1 cellular context compared by ENCODE assay signal in genomic region chr1:153655333-153655732, GRCh38.
TF ChIP-seq lines count a peak whose summit lies in the region.

No MANE protein-coding gene starts in this region.

TF ChIP-seq in GM23338, 12 proteins besides CTCF, POLR2A, EP300 and RAD21:
- no peak for TF ChIP-seq REST (IDR thresholded peaks at IDR 0.05; ENCODE audit: unreplicated experiment)
- TF ChIP-seq EZH2 (IDR thresholded peaks at IDR 0.05; ENCODE audit: low read depth, unreplicated experiment) = no peak
- no peak for TF ChIP-seq JUNB (IDR thresholded peaks at IDR 0.05; ENCODE audit: unreplicated experiment)
- TF ChIP-seq STAT1 (IDR thresholded peaks at IDR 0.05; ENCODE audit: unreplicated experiment) = no peak
- TF ChIP-seq CREB1 (CRISPR knock-in tag; IDR thresholded peaks at IDR 0.05; ENCODE audit: low read depth) = no peak
- TF ChIP-seq EZH2phosphoT487 (IDR thresholded peaks at IDR 0.05; ENCODE audit: unreplicated experiment) = no peak
- no peak for TF ChIP-seq ZNF331 (CRISPR knock-in tag; IDR thresholded peaks at IDR 0.05; ENCODE audit: low read depth)
- TF ChIP-seq POLR2AphosphoS5 (IDR thresholded peaks at IDR 0.05; ENCODE audit: low read depth) = no peak
- TF ChIP-seq ZNF114 (CRISPR knock-in tag; IDR thresholded peaks at IDR 0.05) = no peak
- no peak for TF ChIP-seq NANOG (IDR thresholded peaks at IDR 0.05; ENCODE audit: borderline replicate concordance)
- no peak for TF ChIP-seq ZNF462 (CRISPR knock-in tag; IDR thresholded peaks at IDR 0.05)
- no peak for TF ChIP-seq ETS1 (IDR thresholded peaks at IDR 0.05)
